In genomic region chr7:157513162-157513621, GRCh38 we compare ENCODE assay signal across 1 cellular context.
TF ChIP-seq lines count a peak whose summit lies in the region.

No MANE protein-coding gene starts in this region.

TF ChIP-seq in K562, 482 proteins besides CTCF, POLR2A, EP300 and RAD21 (continued from another document):
- TF ChIP-seq CUX1 (CRISPR knock-in tag; IDR thresholded peaks at IDR 0.05) (no peak), POLR2B (IDR thresholded peaks at IDR 0.05; ENCODE audit: low read depth, partially characterized antibody) (no peak), MTA2 (IDR thresholded peaks at IDR 0.05; ENCODE audit: low read depth) (no peak), CREB1 (IDR thresholded peaks at IDR 0.05) (peak; percentile 26; the same call in 1 of the 2 replicates), CREB1 (CRISPR knock-in tag; IDR thresholded peaks at IDR 0.05) (peak; percentile 46; the same call in 1 of the 2 replicates), MEF2D (tag; conservative IDR thresholded peaks at IDR 0.05; ENCODE audit: low read depth) (no peak), GABPA (tag; conservative IDR thresholded peaks at IDR 0.05; ENCODE audit: low read depth) (no peak), AFF4 (CRISPR knock-in tag; IDR thresholded peaks at IDR 0.05) (no peak), JUND (IDR thresholded peaks at IDR 0.05; ENCODE audit: borderline replicate concordance, low read depth, low read length) (peak; percentile 69; the same call in 1 of the 2 replicates), JUND (tag; IDR thresholded peaks at IDR 0.05; ENCODE audit: borderline replicate concordance, low read depth, low read length) (peak; percentile 62; the same call in 1 of the 3 replicates), ZBTB17 (CRISPR knock-in tag; IDR thresholded peaks at IDR 0.05) (no peak), ZNF280B (CRISPR knock-in tag; IDR thresholded peaks at IDR 0.05) (no peak), MAZ (CRISPR knock-in tag; conservative IDR thresholded peaks at IDR 0.05 in 1 of 2, IDR thresholded peaks at IDR 0.05 in 1 of 2) (no peak), IFI16 (CRISPR knock-in tag; IDR thresholded peaks at IDR 0.05) (no peak), MTA3 (IDR thresholded peaks at IDR 0.05; ENCODE audit: borderline replicate concordance) (no peak), L3MBTL2 (IDR thresholded peaks at IDR 0.05) (peak; percentile 63), MCM2 (IDR thresholded peaks at IDR 0.05; ENCODE audit: low read depth) (no peak), RCOR1 (IDR thresholded peaks at IDR 0.05; ENCODE audit: borderline replicate concordance in 1 of 2, low read depth in 2 of 2, low read length in 2 of 2) (peak in 1 of 2 experiments; percentile 53; a peak in 1 of 4 replicates), CREM (IDR thresholded peaks at IDR 0.05; ENCODE audit: low read depth) (peak; percentile 79), CCAR2 (IDR thresholded peaks at IDR 0.05; ENCODE audit: low read depth, low read length) (no peak)
